33 cellular contexts compared by ENCODE assay signal in the genomic region with DNA sequence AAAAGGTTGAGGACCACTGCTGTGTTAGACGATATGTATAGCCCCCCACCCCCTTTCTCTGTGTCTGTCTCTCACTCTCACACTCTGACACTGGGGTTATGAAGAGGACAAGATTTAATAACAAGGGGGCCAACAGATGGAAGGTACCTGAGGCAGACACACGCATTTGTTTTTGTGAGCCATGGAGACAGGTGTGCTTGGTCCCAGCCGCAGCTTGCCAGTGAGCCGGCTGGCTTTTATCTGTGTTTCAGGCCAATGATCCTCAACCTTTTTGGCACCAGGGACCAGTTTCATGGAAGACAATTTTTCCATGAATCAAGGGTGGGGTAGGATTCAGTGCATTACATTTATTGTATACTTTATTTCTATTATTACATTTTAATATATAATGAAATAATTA.
"Had no signal": no experiment of that assay in that cellular context is flagged by ENCODE, and none has a peak within 500 bp of the region (broad histone marks: within the 10 kb centered on the region; RNA-seq: fewer than 3 reads in every experiment).

No MANE protein-coding gene starts in this region.

- H3K9me3 ChIP-seq: adrenal gland had no signal

- ATAC-seq: activated CD8-positive, alpha-beta T cell treated with anti-CD3 and anti-CD28 coated beads for 36 hours; activated naive CD4-positive, alpha-beta T cell treated with anti-CD3 and anti-CD28 coated beads, Interleukin-2, amount 50 U/mL, for 72 hours; activated T-cell treated with anti-CD3 and anti-CD28 coated beads, Interleukin-2, amount 50 U/mL, for 4 hours; activated T-cell treated with anti-CD3 and anti-CD28 coated beads, Interleukin-2, amount 50 U/mL, for 72 hours; activated T-helper 17 cell treated with anti-CD3 and anti-CD28 coated beads, Interleukin-2, amount 50 U/mL, for 72 hours had no signal

- H3K27me3 ChIP-seq: adrenal gland had no signal

- H3K27ac ChIP-seq: cardiac muscle cell, VCaP had no signal

- H3K36me3 ChIP-seq: adrenal gland, cardiac muscle cell had no signal

- H3K4me1 ChIP-seq: adrenal gland had no signal

- FAIRE-seq: astrocyte, bronchial epithelial cell, TTC549 had no signal

- DNase-seq: activated B cell treated with CpG ODN at 0.5 μM for 24 hours; activated CD4-positive, alpha-beta memory T cell treated with anti-CD3 and anti-CD28 coated beads for 36 hours; activated CD4-positive, alpha-beta T cell treated with anti-CD3 and anti-CD28 coated beads for 4 hours; activated CD4-positive, alpha-beta T cell treated with anti-CD3 and anti-CD28 coated beads, Interleukin-2, amount 10 ng/mL, durations not matched to agents 24 days and 14 days; activated CD4-positive, alpha-beta T cell treated with anti-CD3 and anti-CD28 coated beads, Interleukin-2, amount 50 U/mL, for 1 hour; activated CD4-positive, alpha-beta T cell treated with anti-CD3 and anti-CD28 coated beads, Interleukin-2, amount 50 U/mL, for 4 hours; activated CD4-positive, CD25-positive, alpha-beta regulatory T cell treated with anti-CD3 and anti-CD28 coated beads, Interleukin-2, amount 50 U/mL, for 72 hours; activated CD8-positive, alpha-beta memory T cell treated with anti-CD3 and anti-CD28 coated beads, Interleukin-2, amount 50 U/mL, for 4 hours; activated CD8-positive, alpha-beta T cell treated with anti-CD3 and anti-CD28 coated beads for 36 hours; activated effector memory CD4-positive, alpha-beta T cell treated with anti-CD3 and anti-CD28 coated beads, Interleukin-2, amount 50 U/mL, for 16 hours; activated gamma-delta T cell treated with Interleukin-2 at 50 U/mL for 16 hours; activated naive CD4-positive, alpha-beta T cell; activated naive CD4-positive, alpha-beta T cell treated with anti-CD3 and anti-CD28 coated beads for 36 hours; activated naive CD4-positive, alpha-beta T cell treated with anti-CD3 and anti-CD28 coated beads, Interleukin-2, amount 50 U/mL, for 16 hours; activated naive CD8-positive, alpha-beta T cell treated with anti-CD3 and anti-CD28 coated beads for 36 hours; activated T-cell treated with anti-CD3 and anti-CD28 coated beads for 4 hours; activated T-cell treated with anti-CD3 and anti-CD28 coated beads, Interleukin-2, amount 50 U/mL, for 1 hour; activated T-cell treated with anti-CD3 and anti-CD28 coated beads, Interleukin-2, amount 50 U/mL, for 4 hours; activated T-cell treated with anti-CD3 and anti-CD28 coated beads, Interleukin-2, amount 50 U/mL, for 72 hours; adrenal gland; amniotic stem cell; aorta; caudate nucleus; cerebellar nuclear complex; T-helper 2 cell; T-helper 9 cell had no signal

- H3K4me3 ChIP-seq: adrenal gland, cardiac muscle cell had no signal
